In genomic region chr14:87260460-87260859, GRCh38 we compare ENCODE assay signal across 21 cellular contexts.
"Had no signal": no experiment of that assay in that cellular context is flagged by ENCODE, and none has a peak within 500 bp of the region (broad histone marks: within the 10 kb centered on the region; RNA-seq: fewer than 3 reads in every experiment).

No MANE protein-coding gene starts in this region.

- H3K36me3 ChIP-seq: left ventricle myocardium inferior, tibial artery had no signal

- H3K27ac ChIP-seq: dorsolateral prefrontal cortex, left ventricle myocardium inferior, tibial artery had no signal

- H3K9me3 ChIP-seq: left ventricle myocardium inferior, tibial artery had no signal

- H3K27me3 ChIP-seq: tibial artery had no signal

- DNase-seq: activated CD4-positive, alpha-beta T cell treated with anti-CD3 and anti-CD28 coated beads, Interleukin-2, amount 10 ng/mL, durations not matched to agents 7 days and 5 days; activated CD8-positive, alpha-beta T cell treated with anti-CD3 and anti-CD28 coated beads, Interleukin-2, amount 10 ng/mL, durations not matched to agents 7 days and 5 days; activated naive CD4-positive, alpha-beta T cell treated with anti-CD3 and anti-CD28 coated beads for 36 hours; activated T-cell treated with anti-CD3 and anti-CD28 coated beads, Interleukin-2, amount 50 U/mL, for 24 hours; anterior cingulate cortex; central memory CD4-positive, alpha-beta T cell; dorsolateral prefrontal cortex; foreskin melanocyte; glutamatergic neuron; hippocampal formation; immature natural killer cell; kidney glomerular epithelial cell; left ventricle myocardium inferior; mammary epithelial cell; midbrain; nephron progenitor cell; retina; stimulated activated CD8-positive, alpha-beta memory T cell treated with anti-CD3 and anti-CD28 coated beads, Interleukin-4, amount 100 ng/mL, for 48 hours; stimulated activated naive CD4-positive, alpha-beta T cell; tibial artery had no signal

- H3K4me3 ChIP-seq: dorsolateral prefrontal cortex, left ventricle myocardium inferior, tibial artery had no signal

- H3K4me1 ChIP-seq: left ventricle myocardium inferior, tibial artery had no signal

- ATAC-seq: activated CD4-positive, CD25-positive, alpha-beta regulatory T cell treated with anti-CD3 and anti-CD28 coated beads, Interleukin-2, amount 50 U/mL, for 24 hours; activated CD8-positive, alpha-beta T cell treated with anti-CD3 and anti-CD28 coated beads, Interleukin-2, amount 10 ng/mL, durations not matched to agents 7 days and 5 days had no signal
